ENCODE assay signal across 1 cellular context in the genomic region with DNA sequence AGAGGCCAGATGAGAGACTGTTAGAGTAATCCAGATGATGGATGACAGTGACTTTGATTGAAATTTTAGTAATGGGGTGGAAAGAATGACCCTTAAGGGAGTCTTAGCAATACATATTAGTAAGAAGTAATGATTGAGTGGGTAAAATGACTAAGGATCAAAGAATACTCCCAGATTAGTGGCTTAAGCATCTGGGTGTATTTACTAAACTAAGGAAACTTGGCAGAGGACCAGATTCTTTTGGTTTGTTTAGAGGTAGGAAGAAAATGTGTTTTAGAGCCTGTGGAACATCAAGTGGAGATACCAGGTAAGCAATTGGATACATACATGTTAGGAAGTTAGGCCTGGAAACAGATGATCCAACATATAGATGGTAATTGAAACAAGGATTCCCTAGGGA.
TF ChIP-seq lines count a peak whose summit lies in the region.

No MANE protein-coding gene starts in this region.

TF ChIP-seq in GM12878, 131 proteins besides CTCF, POLR2A, EP300 and RAD21 (continued from another document):
- TF ChIP-seq, protein P1, sequence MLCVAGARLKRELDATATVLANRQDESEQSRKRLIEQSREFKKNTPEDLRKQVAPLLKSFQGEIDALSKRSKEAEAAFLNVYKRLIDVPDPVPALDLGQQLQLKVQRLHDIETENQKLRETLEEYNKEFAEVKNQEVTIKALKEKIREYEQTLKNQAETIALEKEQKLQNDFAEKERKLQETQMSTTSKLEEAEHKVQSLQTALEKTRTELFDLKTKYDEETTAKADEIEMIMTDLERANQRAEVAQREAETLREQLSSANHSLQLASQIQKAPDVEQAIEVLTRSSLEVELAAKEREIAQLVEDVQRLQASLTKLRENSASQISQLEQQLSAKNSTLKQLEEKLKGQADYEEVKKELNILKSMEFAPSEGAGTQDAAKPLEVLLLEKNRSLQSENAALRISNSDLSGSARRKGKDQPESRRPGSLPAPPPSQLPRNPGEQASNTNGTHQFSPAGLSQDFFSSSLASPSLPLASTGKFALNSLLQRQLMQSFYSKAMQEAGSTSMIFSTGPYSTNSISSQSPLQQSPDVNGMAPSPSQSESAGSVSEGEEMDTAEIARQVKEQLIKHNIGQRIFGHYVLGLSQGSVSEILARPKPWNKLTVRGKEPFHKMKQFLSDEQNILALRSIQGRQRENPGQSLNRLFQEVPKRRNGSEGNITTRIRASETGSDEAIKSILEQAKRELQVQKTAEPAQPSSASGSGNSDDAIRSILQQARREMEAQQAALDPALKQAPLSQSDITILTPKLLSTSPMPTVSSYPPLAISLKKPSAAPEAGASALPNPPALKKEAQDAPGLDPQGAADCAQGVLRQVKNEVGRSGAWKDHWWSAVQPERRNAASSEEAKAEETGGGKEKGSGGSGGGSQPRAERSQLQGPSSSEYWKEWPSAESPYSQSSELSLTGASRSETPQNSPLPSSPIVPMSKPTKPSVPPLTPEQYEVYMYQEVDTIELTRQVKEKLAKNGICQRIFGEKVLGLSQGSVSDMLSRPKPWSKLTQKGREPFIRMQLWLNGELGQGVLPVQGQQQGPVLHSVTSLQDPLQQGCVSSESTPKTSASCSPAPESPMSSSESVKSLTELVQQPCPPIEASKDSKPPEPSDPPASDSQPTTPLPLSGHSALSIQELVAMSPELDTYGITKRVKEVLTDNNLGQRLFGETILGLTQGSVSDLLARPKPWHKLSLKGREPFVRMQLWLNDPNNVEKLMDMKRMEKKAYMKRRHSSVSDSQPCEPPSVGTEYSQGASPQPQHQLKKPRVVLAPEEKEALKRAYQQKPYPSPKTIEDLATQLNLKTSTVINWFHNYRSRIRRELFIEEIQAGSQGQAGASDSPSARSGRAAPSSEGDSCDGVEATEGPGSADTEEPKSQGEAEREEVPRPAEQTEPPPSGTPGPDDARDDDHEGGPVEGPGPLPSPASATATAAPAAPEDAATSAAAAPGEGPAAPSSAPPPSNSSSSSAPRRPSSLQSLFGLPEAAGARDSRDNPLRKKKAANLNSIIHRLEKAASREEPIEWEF (IDR thresholded peaks at IDR 0.05; ENCODE audit: insufficient replicate concordance, low read depth, low read length), result no peak
- no peak for TF ChIP-seq SIX5 (IDR thresholded peaks at IDR 0.05; ENCODE audit: low read depth, low read length, severe bottlenecking)
- no peak for TF ChIP-seq CBX5 (IDR thresholded peaks at IDR 0.05; ENCODE audit: low read depth)
- TF ChIP-seq DPF2 (IDR thresholded peaks at IDR 0.05), result no peak
- TF ChIP-seq BCL3 (IDR thresholded peaks at IDR 0.05; ENCODE audit: borderline replicate concordance, insufficient read depth, low read depth, low read length, poor library complexity, severe bottlenecking), result no peak
- TF ChIP-seq, protein P2, sequence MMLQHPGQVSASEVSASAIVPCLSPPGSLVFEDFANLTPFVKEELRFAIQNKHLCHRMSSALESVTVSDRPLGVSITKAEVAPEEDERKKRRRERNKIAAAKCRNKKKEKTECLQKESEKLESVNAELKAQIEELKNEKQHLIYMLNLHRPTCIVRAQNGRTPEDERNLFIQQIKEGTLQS (IDR thresholded peaks at IDR 0.05; ENCODE audit: borderline replicate concordance, extremely low read depth, low read depth, low read length), result no peak
- no peak for TF ChIP-seq BRCA1 (IDR thresholded peaks at IDR 0.05; ENCODE audit: low read depth, low read length)
- no peak for TF ChIP-seq ZBTB11 (CRISPR knock-in tag; IDR thresholded peaks at IDR 0.05)
- TF ChIP-seq PKNOX1 (IDR thresholded peaks at IDR 0.05), result no peak
- no peak for TF ChIP-seq CREB1 (IDR thresholded peaks at IDR 0.05; ENCODE audit: low read depth)
- TF ChIP-seq E4F1 (IDR thresholded peaks at IDR 0.05; ENCODE audit: borderline replicate concordance, partially characterized antibody), result no peak
- TF ChIP-seq, protein P3, sequence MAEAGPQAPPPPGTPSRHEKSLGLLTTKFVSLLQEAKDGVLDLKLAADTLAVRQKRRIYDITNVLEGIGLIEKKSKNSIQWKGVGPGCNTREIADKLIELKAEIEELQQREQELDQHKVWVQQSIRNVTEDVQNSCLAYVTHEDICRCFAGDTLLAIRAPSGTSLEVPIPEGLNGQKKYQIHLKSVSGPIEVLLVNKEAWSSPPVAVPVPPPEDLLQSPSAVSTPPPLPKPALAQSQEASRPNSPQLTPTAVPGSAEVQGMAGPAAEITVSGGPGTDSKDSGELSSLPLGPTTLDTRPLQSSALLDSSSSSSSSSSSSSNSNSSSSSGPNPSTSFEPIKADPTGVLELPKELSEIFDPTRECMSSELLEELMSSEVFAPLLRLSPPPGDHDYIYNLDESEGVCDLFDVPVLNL (IDR thresholded peaks at IDR 0.05; ENCODE audit: low read depth, low read length), result no peak
- TF ChIP-seq SP1 (IDR thresholded peaks at IDR 0.05; ENCODE audit: low read depth, low read length), result no peak
- TF ChIP-seq MYB (IDR thresholded peaks at IDR 0.05; ENCODE audit: borderline replicate concordance, low read depth, low read length), result no peak
